ENCODE assay signal across 10 cellular contexts in the genomic region with DNA sequence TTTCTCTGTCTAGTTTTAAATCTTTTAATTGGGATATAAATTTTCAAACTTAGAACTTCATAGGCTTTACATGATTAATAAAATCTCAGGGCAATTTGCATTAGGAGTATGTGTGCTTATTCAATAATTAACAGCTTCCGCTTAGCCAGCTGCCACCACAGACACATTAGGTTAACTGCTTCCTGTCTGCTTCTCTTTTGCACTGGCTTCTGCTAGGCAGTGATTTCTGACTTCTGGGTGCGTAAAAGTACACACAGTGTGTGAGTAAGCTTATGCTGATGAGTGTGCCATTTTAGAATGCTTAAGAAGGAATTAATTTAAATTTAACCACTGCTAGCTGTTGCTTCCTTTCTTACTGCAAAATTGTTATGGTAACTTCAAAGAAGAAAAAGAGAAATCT.
DNase-seq lines count a peak whose midpoint lies in the region; ATAC-seq lines count a peak whose summit lies in the region.
"Had no signal": no experiment of that assay in that cellular context is flagged by ENCODE, and none has a peak within 500 bp of the region (broad histone marks: within the 10 kb centered on the region; RNA-seq: fewer than 3 reads in every experiment).

No MANE protein-coding gene starts in this region.

- ATAC-seq in GM18498 (IDR thresholded peaks at IDR 0.05; ENCODE audit: unreplicated experiment) (peak; percentile 86), GM19467 (IDR thresholded peaks at IDR 0.05; ENCODE audit: unreplicated experiment) (peak; percentile 81), HG03095 (IDR thresholded peaks at IDR 0.05; ENCODE audit: unreplicated experiment) (peak; percentile 77), Right ventricle myocardium superior (ENCODE audit: poor library complexity) (no peak), sciatic nerve (no peak)
- ATAC-seq: activated CD8-positive, alpha-beta T cell treated with anti-CD3 and anti-CD28 coated beads, Interleukin-2, amount 10 ng/mL, durations not matched to agents 7 days and 5 days had no signal

- peak; percentile 18 for DNase-seq in RKO (ENCODE audit: low spot score)
- DNase-seq in Right ventricle myocardium superior: no peak
- DNase-seq in sciatic nerve (ENCODE audit: low spot score): no peak
- DNase-seq in OCI-M1 (lab: John Stamatoyannopoulos, UW): no peak
- DNase-seq in activated gamma-delta T cell treated with Interleukin-2 at 50 U/mL for 16 hours: no peak
- DNase-seq: activated CD8-positive, alpha-beta T cell treated with anti-CD3 and anti-CD28 coated beads, Interleukin-2, amount 10 ng/mL, durations not matched to agents 7 days and 5 days; NCI-H510A treated with DMSO at 0.1 percent for 48 hours had no signal

- intact Hi-C loops in Right ventricle myocardium superior (cut with DNase I): no loop called here
- intact Hi-C loops in sciatic nerve (cut with DNase I): no loop called here

Comparison
In these comparisons a context has a peak if more than half of its experiments do, and no peak if none do; other contexts are left out.
1. ATAC-seq: peak in GM18498 (single experiment), GM19467 (single experiment) and HG03095 (single experiment); none in Right ventricle myocardium superior (single experiment) and sciatic nerve (single experiment).